ENCODE assay signal across 9 cellular contexts in the genomic region with DNA sequence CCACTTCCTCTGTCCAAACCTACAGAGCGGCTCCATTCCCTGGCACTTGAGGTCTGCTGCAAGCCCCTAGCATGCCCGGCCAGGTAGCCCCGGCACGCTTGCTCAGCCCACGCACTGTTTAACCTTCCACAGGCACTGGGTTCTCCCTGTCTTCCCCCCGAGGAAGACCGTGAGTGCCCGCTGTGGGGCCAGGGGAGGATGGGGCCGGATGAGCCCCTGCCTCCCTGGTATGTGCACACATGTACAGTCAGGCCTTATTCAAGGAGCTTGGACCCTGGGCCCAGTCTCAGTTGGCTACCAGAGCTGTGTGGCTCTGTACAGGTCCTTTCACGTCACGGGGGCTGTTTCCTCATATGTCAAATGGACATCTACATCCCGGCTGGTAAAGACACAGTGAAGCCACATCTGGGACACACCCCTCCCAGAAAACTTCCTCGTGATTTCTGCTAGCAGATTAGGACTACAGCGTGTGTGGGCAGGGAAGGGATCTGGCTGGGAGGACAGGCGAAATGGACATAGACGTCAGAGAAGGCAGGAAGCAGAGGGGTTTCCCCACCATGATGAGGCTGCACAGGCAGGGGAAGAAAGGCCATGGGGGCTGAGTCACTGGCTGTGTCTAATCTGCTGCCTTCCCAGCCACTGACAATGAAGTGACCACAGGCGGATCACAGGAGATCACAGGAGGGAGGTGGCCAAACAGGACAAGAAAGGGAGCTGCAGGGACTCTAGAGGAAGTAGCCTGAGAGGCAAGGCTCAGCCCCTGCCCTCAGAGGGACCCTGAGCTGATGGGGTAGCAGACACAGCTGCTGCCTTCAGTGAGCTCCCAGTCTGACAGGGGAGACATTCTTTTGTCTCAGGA.
A peak's percentile ranks its signal among the peaks of the same experiment; 100 is the strongest.
DNase-seq lines count a peak whose midpoint lies in the region; TF ChIP-seq lines count a peak whose summit lies in the region.
"Had no signal": no experiment of that assay in that cellular context is flagged by ENCODE, and none has a peak within 500 bp of the region (broad histone marks: within the 10 kb centered on the region; RNA-seq: fewer than 3 reads in every experiment).

No MANE protein-coding gene starts in this region.

- H3K4me1 ChIP-seq in adrenal gland (replicated peaks in 1 of 2) = peaks cover 7 to 36% of the 10 kb centered on the region in 2 donors
- H3K4me1 ChIP-seq in suprapubic skin = peaks cover 68% of the 10 kb centered on the region

- peaks cover 17% of the 10 kb centered on the region for H3K4me1 Mint-ChIP-seq in T-helper 1 cell treated with Interleukin-12 subunit alpha and Interleukin-12 subunit beta and Interleukin-4 antibody, amounts not matched to agents 30 μg/mL and 1 μg/mL, for 36 hours (ENCODE audit: low read depth)

- TF ChIP-seq CTCF in adrenal gland (IDR thresholded peaks at IDR 0.05) (no peak), suprapubic skin (IDR thresholded peaks at IDR 0.05) (no peak)

- H3K27me3 Mint-ChIP-seq in T-helper 1 cell treated with Interleukin-12 subunit alpha and Interleukin-12 subunit beta and Interleukin-4 antibody, amounts not matched to agents 30 μg/mL and 1 μg/mL, for 36 hours (ENCODE audit: low read depth) = no peaks in the 10 kb centered on the region

- H3K9me3 ChIP-seq in adrenal gland (replicated peaks in 1 of 3) (no peaks in the 10 kb centered on the region), suprapubic skin (no peaks in the 10 kb centered on the region)

- H3K4me3 ChIP-seq in adrenal gland = no peak overlapping the region
- H3K4me3 ChIP-seq in suprapubic skin = no peak overlapping the region

- H3K9me3 Mint-ChIP-seq in T-helper 1 cell treated with Interleukin-12 subunit alpha and Interleukin-12 subunit beta and Interleukin-4 antibody, amounts not matched to agents 30 μg/mL and 1 μg/mL, for 36 hours = peaks cover 5% of the 10 kb centered on the region

- no peak for TF ChIP-seq EP300 in suprapubic skin (IDR thresholded peaks at IDR 0.05)

- intact Hi-C loops in adrenal gland (cut with DNase I) = no loop called here

- H3K36me3 ChIP-seq in adrenal gland (replicated peaks in 1 of 2) = no peaks in the 10 kb centered on the region
- H3K36me3 ChIP-seq in suprapubic skin = no peaks in the 10 kb centered on the region

- H3K27me3 ChIP-seq in adrenal gland (no peaks in the 10 kb centered on the region), suprapubic skin (no peaks in the 10 kb centered on the region)

- no peaks in the 10 kb centered on the region for H3K36me3 Mint-ChIP-seq in T-helper 1 cell treated with Interleukin-12 subunit alpha and Interleukin-12 subunit beta and Interleukin-4 antibody, amounts not matched to agents 30 μg/mL and 1 μg/mL, for 36 hours (ENCODE audit: low read depth)

- TF ChIP-seq POLR2A in adrenal gland (IDR thresholded peaks at IDR 0.05) (peak in 1 of 2 donors; percentile 71), suprapubic skin (IDR thresholded peaks at IDR 0.05) (no peak)

- H3K27ac ChIP-seq in adrenal gland (peak overlapping the region in 4 of 5 donors; percentile 34 to 85 (median 73)), suprapubic skin (peak overlapping the region; percentile 44)
- H3K27ac ChIP-seq: 22Rv1 had no signal

- peak overlapping the region; percentile 3 for H3K27ac Mint-ChIP-seq in T-helper 1 cell treated with Interleukin-12 subunit alpha and Interleukin-12 subunit beta and Interleukin-4 antibody, amounts not matched to agents 30 μg/mL and 1 μg/mL, for 36 hours

- no peak overlapping the region for H3K4me3 Mint-ChIP-seq in T-helper 1 cell treated with Interleukin-12 subunit alpha and Interleukin-12 subunit beta and Interleukin-4 antibody, amounts not matched to agents 30 μg/mL and 1 μg/mL, for 36 hours

- DNase-seq in T-helper 1 cell (no peak), adrenal gland (peak; percentile 79 to 95 (median 90)), inferior parietal cortex (ENCODE audit: extremely low spot score) (peak; percentile 29), suprapubic skin (ENCODE audit: low spot score in 2 of 2) (no peak), hypothalamus (lab: John Stamatoyannopoulos, UW) (no peak), NCI-H510A (lab: John Stamatoyannopoulos, UW) (no peak), GOT3 (lab: John Stamatoyannopoulos, UW) (no peak)

- WGBS in adrenal gland, 4 donors = 57 to 59% (median 58%) methylated on average over 11 to 17 of the region's 17 CpGs
- WGBS in suprapubic skin = 56% methylated on average over 15 of the region's 17 CpGs

Comparison
In these comparisons a context has a peak if more than half of its experiments do, and no peak if none do; other contexts are left out.
1. DNase-seq: peak in adrenal gland (7 of 7) and inferior parietal cortex (single experiment); none in T-helper 1 cell (0 of 5), suprapubic skin (0 of 2), hypothalamus (0 of 51), NCI-H510A (single experiment) and GOT3 (single experiment).